10 cellular contexts compared by ENCODE assay signal in the genomic region with DNA sequence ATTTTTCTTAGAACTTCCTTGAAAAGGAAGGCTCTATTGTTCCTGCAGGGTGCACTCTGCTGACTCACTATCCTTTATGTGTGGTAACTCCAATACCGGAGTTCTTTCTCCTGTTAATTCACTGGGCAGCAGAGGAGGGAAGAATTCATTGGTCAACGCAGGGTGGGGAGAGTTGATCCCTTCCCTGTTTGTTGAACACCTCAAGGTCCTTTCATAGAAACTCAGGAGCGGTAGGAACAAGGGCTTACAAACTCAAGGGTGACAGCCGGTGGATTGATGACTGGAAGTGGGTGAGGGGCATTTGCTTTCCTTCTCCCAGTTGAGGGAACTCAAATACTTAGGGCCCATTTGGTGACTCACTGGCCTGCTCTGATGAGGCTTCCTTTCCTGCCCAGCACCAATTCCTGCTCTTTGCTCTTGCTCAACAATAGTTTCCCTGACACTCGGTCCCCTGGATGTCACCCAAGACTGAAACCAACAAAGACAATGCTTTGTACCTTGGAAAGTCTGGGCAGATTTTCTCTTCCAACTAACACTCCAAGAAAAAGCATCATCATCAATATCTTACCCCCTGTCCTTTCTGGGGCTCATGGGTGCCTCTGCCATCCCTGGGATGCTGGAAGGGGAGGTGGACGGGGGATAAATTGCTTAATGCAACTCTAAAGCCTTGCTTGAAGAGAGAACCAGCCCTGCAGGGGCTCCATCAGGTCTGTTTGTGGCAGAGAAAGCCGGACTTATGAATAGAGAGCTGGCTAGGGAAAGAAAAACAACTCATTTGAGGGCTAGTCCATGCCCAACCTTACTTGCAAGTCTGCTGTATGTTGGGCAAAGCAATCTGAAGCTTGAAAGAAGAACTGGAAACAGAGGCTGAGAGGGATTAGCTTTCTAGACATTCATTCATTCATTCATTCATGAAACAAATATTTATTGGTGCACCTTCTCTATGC. TPM values are rescaled to one million over a fixed set of nuclear protein-coding genes. Genes with fewer than 3 reads are reported as not detected.
A peak's percentile ranks its signal among the peaks of the same experiment; 100 is the strongest.
DNase-seq lines count a peak whose midpoint lies in the region; ATAC-seq and TF ChIP-seq lines count a peak whose summit lies in the region.
"Had no signal": no experiment of that assay in that cellular context is flagged by ENCODE, and none has a peak within 500 bp of the region (broad histone marks: within the 10 kb centered on the region; RNA-seq: fewer than 3 reads in every experiment).

No MANE protein-coding gene starts in this region.

- no peaks in the 10 kb centered on the region for H3K4me1 Mint-ChIP-seq in CD8-positive, alpha-beta T cell (ENCODE audit: low read depth)

- H3K27ac ChIP-seq in esophagus squamous epithelium (peak overlapping the region; percentile 66 to 82 (median 72)), osteoblast (ENCODE audit: low read depth, low read length) (peak overlapping the region; percentile 70)
- H3K27ac ChIP-seq in CD8-positive, alpha-beta T cell (ENCODE audit: low read depth, low read length) = no peak overlapping the region

- no peak for TF ChIP-seq POLR2A in esophagus squamous epithelium (IDR thresholded peaks at IDR 0.05)

- peaks cover 15% of the 10 kb centered on the region for H3K4me1 ChIP-seq in NT2/D1 (ENCODE audit: insufficient read depth, insufficient read length)
- H3K4me1 ChIP-seq in esophagus squamous epithelium = peaks cover 14 to 35% (median 22%) of the 10 kb centered on the region in 3 donors
- peaks cover 32% of the 10 kb centered on the region for H3K4me1 ChIP-seq in osteoblast (ENCODE audit: insufficient read depth, low read length)
- H3K4me1 ChIP-seq in CD8-positive, alpha-beta T cell (ENCODE audit: insufficient read depth, low read length) = no peaks in the 10 kb centered on the region

- H3K9ac ChIP-seq in NT2/D1 (ENCODE audit: insufficient read length, low read depth) = peak overlapping the region; percentile 21

- no peaks in the 10 kb centered on the region for H3K36me3 ChIP-seq in NT2/D1 (ENCODE audit: insufficient read depth, insufficient read length, low read length)
- H3K36me3 ChIP-seq in esophagus squamous epithelium = no peaks in the 10 kb centered on the region
- H3K36me3 ChIP-seq in osteoblast (ENCODE audit: insufficient read depth, low read length) = no peaks in the 10 kb centered on the region
- H3K36me3 ChIP-seq in CD8-positive, alpha-beta T cell (ENCODE audit: insufficient read depth, low read length) = no peaks in the 10 kb centered on the region

- CTCF ChIA-PET in CD8-positive, alpha-beta T cell (lab: Charles Lee) = interaction anchor here (1.5 kb wide), 1 partner anchor 15 kb away, joined by 3 read pairs; no protein-coding TSS in a partner anchor

- POLR2A ChIA-PET in CD8-positive, alpha-beta T cell (lab: Charles Lee) = no interaction called here

- ATAC-seq in GM18858 (IDR thresholded peaks at IDR 0.05; ENCODE audit: unreplicated experiment) = no peak
- ATAC-seq in CD8-positive, alpha-beta T cell = no peak

- H3K9me3 ChIP-seq in NT2/D1 (ENCODE audit: insufficient read depth, low read length) = no peaks in the 10 kb centered on the region
- no peaks in the 10 kb centered on the region for H3K9me3 ChIP-seq in esophagus squamous epithelium
- no peaks in the 10 kb centered on the region for H3K9me3 ChIP-seq in osteoblast (ENCODE audit: low read depth, low read length)
- H3K9me3 ChIP-seq in CD8-positive, alpha-beta T cell (ENCODE audit: low read length) = no peaks in the 10 kb centered on the region

- H3K27me3 ChIP-seq in NT2/D1 (ENCODE audit: insufficient read depth, insufficient read length) (no peaks in the 10 kb centered on the region), esophagus squamous epithelium (peaks cover 0 to 65% (median 0%) of the 10 kb centered on the region in 4 donors), osteoblast (ENCODE audit: insufficient read depth, low read length) (peaks cover 6% of the 10 kb centered on the region)
- H3K27me3 ChIP-seq in CD8-positive, alpha-beta T cell (ENCODE audit: insufficient read depth, low read length) = no peaks in the 10 kb centered on the region

- no peaks in the 10 kb centered on the region for H3K36me3 Mint-ChIP-seq in CD8-positive, alpha-beta T cell

- H3K4me3 ChIP-seq in NT2/D1 (ENCODE audit: insufficient read length, low read depth) (no peak overlapping the region), esophagus squamous epithelium (no peak overlapping the region), osteoblast (ENCODE audit: insufficient read depth, low read length) (no peak overlapping the region)
- no peak overlapping the region for H3K4me3 ChIP-seq in CD8-positive, alpha-beta T cell (ENCODE audit: low read depth, low read length)

- DNase-seq in EL = peak; percentile 80
- peak; percentile 82 for DNase-seq in NT2/D1 (ENCODE audit: low read depth, low spot score)
- no peak for DNase-seq in esophagus squamous epithelium (lab: John Stamatoyannopoulos, UW)
- peak; percentile 93 for DNase-seq in osteoblast (ENCODE audit: insufficient read length, low spot score, missing footprints)
- no peak for DNase-seq in NCI-H774 (lab: John Stamatoyannopoulos, UW)
- no peak for DNase-seq in NCI-H524 (lab: John Stamatoyannopoulos, UW)
- no peak for DNase-seq in CD8-positive, alpha-beta T cell
- DNase-seq: activated naive CD4-positive, alpha-beta T cell treated with anti-CD3 and anti-CD28 coated beads, Interleukin-2, amount 50 U/mL, for 16 hours; SHP77 had no signal

- no peak overlapping the region for H3K27ac Mint-ChIP-seq in CD8-positive, alpha-beta T cell

- H3K79me2 ChIP-seq in osteoblast (ENCODE audit: insufficient read depth, low read length) = no peaks in the 10 kb centered on the region

- WGBS in esophagus squamous epithelium, 2 donors = 36 to 38% methylated on average over 2 to 6 of the region's 7 CpGs

- peak overlapping the region; percentile 60 for H3K4me2 ChIP-seq in osteoblast (ENCODE audit: insufficient read depth, low read length)

- no peak overlapping the region for H3K4me3 Mint-ChIP-seq in CD8-positive, alpha-beta T cell

- TF ChIP-seq CTCF in esophagus squamous epithelium (IDR thresholded peaks at IDR 0.05) (no peak), osteoblast (IDR thresholded peaks at IDR 0.05; ENCODE audit: extremely low read depth, low read depth, low read length) (no peak)
- TF ChIP-seq CTCF in CD8-positive, alpha-beta T cell (IDR thresholded peaks at IDR 0.05) = no peak

- H2AFZ ChIP-seq in osteoblast (ENCODE audit: low read length) = peak overlapping the region; percentile 79

- H3K27me3 Mint-ChIP-seq in CD8-positive, alpha-beta T cell (ENCODE audit: low read depth) = peaks cover 21% of the 10 kb centered on the region

- H4K20me1 ChIP-seq in osteoblast (ENCODE audit: insufficient read depth, low read length) = no peaks in the 10 kb centered on the region

- H3K9me3 Mint-ChIP-seq in CD8-positive, alpha-beta T cell = no peaks in the 10 kb centered on the region

- intact Hi-C loops in esophagus squamous epithelium (cut with DNase I) = no loop called here
- intact Hi-C loops in CD8-positive, alpha-beta T cell (cut with DNase I, micrococcal nuclease) = no loop called here

RNA-seq across cellular contexts. Expression of a gene that starts 9.3 kb away (rescaled TPM):
- total RNA-seq in esophagus squamous epithelium (10 to 100 TPM in 1 of 4 donors, under 1 TPM in 3; 0.19 to 22.8 (median 0.38) TPM), osteoblast (not detected in 2 replicates)
- not detected for total RNA-seq in CD8-positive, alpha-beta T cell

Comparison
In these comparisons a context has a peak if more than half of its experiments do, and no peak if none do; other contexts are left out.
1. DNase-seq: peak in EL (single experiment), NT2/D1 (single experiment) and osteoblast (single experiment); none in esophagus squamous epithelium (single experiment), NCI-H774 (single experiment), NCI-H524 (0 of 2) and CD8-positive, alpha-beta T cell (0 of 7).